ENCODE assay signal across 9 cellular contexts in the genomic region with DNA sequence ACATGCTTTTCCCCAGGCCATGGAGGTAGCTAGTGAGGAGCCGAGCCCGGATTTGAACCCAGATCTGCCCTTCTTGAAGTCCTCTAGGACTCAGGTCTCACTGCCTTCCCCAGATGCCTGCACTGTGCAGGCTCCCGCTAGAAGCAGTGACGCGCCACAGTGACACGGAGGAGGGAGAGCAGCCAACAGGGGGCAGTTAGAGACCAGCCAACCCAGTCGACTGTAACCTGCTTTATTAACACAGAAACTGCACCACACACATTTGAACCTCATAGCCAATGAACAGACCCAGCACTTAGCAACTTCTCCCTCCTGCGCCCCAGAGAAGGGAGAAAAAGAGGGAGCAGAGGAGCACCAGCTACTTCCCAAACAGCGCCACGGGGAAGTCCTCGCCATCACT. TPM values are rescaled to one million over a fixed set of nuclear protein-coding genes. Genes with fewer than 3 reads are reported as not detected.
A peak's percentile ranks its signal among the peaks of the same experiment; 100 is the strongest.
DNase-seq lines count a peak whose midpoint lies in the region; ATAC-seq and TF ChIP-seq lines count a peak whose summit lies in the region.
"Had no signal": no experiment of that assay in that cellular context is flagged by ENCODE, and none has a peak within 500 bp of the region (broad histone marks: within the 10 kb centered on the region; RNA-seq: fewer than 3 reads in every experiment).

No MANE protein-coding gene starts in this region.

- H3K4me3 ChIP-seq in OCI-LY1 (ENCODE audit: low read depth, low read length, poor library complexity, severe bottlenecking), result no peak overlapping the region
- H3K4me3 ChIP-seq in breast epithelium, result no peak overlapping the region

- intact Hi-C loops in activated CD4-positive, alpha-beta T cell treated with anti-CD3 and anti-CD28 coated beads, Interleukin-2, amount 10 ng/mL, durations not matched to agents 24 days and 14 days (cut with micrococcal nuclease), result no loop called here
- intact Hi-C loops in breast epithelium (cut with DNase I; ENCODE audit: low total_unique reads), result no loop called here
- intact Hi-C loops in posterior cingulate gyrus (cut with DNase I), result loop anchor here (1.0 kb wide), 1 partner anchor 10 kb away; no protein-coding TSS in a partner anchor

- peak; percentile 86 for TF ChIP-seq CTCF in OCI-LY1 (IDR thresholded peaks at IDR 0.05; ENCODE audit: low read length)
- TF ChIP-seq CTCF in breast epithelium (IDR thresholded peaks at IDR 0.05), result no peak

- H3K9ac ChIP-seq in OCI-LY1 (ENCODE audit: low read length), result no peak overlapping the region

- ATAC-seq in HG02759 (IDR thresholded peaks at IDR 0.05; ENCODE audit: unreplicated experiment), result no peak

- no peak overlapping the region for H2AFZ ChIP-seq in OCI-LY1 (ENCODE audit: low read length)

- H3K27me3 ChIP-seq in OCI-LY1 (ENCODE audit: insufficient read depth, low read length) (no peaks in the 10 kb centered on the region), breast epithelium (no peaks in the 10 kb centered on the region)

- no peak overlapping the region for H3K4me3 Mint-ChIP-seq in activated CD4-positive, alpha-beta T cell treated with anti-CD3 and anti-CD28 coated beads, Interleukin-2, amount 10 ng/mL, durations not matched to agents 24 days and 14 days
- H3K4me3 Mint-ChIP-seq: B cell had no signal

- no peaks in the 10 kb centered on the region for H3K9me2 ChIP-seq in OCI-LY1 (ENCODE audit: low read depth, low read length)

- H3K36me3 ChIP-seq in OCI-LY1 (ENCODE audit: insufficient read depth, low read length), result no peaks in the 10 kb centered on the region
- no peaks in the 10 kb centered on the region for H3K36me3 ChIP-seq in breast epithelium

- H3F3A ChIP-seq in OCI-LY1 (ENCODE audit: insufficient read depth, low read length), result no peaks in the 10 kb centered on the region

- no peak overlapping the region for H3K27ac Mint-ChIP-seq in activated CD4-positive, alpha-beta T cell treated with anti-CD3 and anti-CD28 coated beads, Interleukin-2, amount 10 ng/mL, durations not matched to agents 24 days and 14 days
- H3K27ac Mint-ChIP-seq: B cell had no signal

- H3K9me3 ChIP-seq in OCI-LY1 (ENCODE audit: low read length) (no peaks in the 10 kb centered on the region), breast epithelium (no peaks in the 10 kb centered on the region)

- no peaks in the 10 kb centered on the region for H3K9me3 Mint-ChIP-seq in activated CD4-positive, alpha-beta T cell treated with anti-CD3 and anti-CD28 coated beads, Interleukin-2, amount 10 ng/mL, durations not matched to agents 24 days and 14 days

- peaks cover 54% of the 10 kb centered on the region for H3K27me3 Mint-ChIP-seq in activated CD4-positive, alpha-beta T cell treated with anti-CD3 and anti-CD28 coated beads, Interleukin-2, amount 10 ng/mL, durations not matched to agents 24 days and 14 days
- H3K27me3 Mint-ChIP-seq: B cell had no signal

- peaks cover 17% of the 10 kb centered on the region for H3K4me1 Mint-ChIP-seq in activated CD4-positive, alpha-beta T cell treated with anti-CD3 and anti-CD28 coated beads, Interleukin-2, amount 10 ng/mL, durations not matched to agents 24 days and 14 days

- TF ChIP-seq POLR2A in breast epithelium (IDR thresholded peaks at IDR 0.05), result no peak

- H3K79me2 ChIP-seq in OCI-LY1 (ENCODE audit: insufficient read depth, low read length), result no peaks in the 10 kb centered on the region

- peak; percentile 65 for DNase-seq in activated CD4-positive, alpha-beta T cell treated with anti-CD3 and anti-CD28 coated beads, Interleukin-2, amount 10 ng/mL, durations not matched to agents 24 days and 14 days
- DNase-seq in activated CD4-positive, alpha-beta T cell treated with anti-CD3 and anti-CD28 coated beads, Interleukin-2, amount 50 U/mL, for 1 hour, result no peak
- peak; percentile 46 for DNase-seq in dermis blood vessel endothelial cell
- peak; percentile 12 for DNase-seq in retina
- no peak for DNase-seq in breast epithelium (ENCODE audit: low spot score in 2 of 2)
- no peak for DNase-seq in posterior cingulate gyrus

- H3K4me2 ChIP-seq in OCI-LY1 (ENCODE audit: low read length), result no peak overlapping the region

- no peaks in the 10 kb centered on the region for H4K20me1 ChIP-seq in OCI-LY1 (ENCODE audit: insufficient read depth, low read length)

- H3K27ac ChIP-seq in OCI-LY1 (ENCODE audit: low read depth, low read length, poor library complexity, severe bottlenecking) (no peak overlapping the region), breast epithelium (no peak overlapping the region)

- no peaks in the 10 kb centered on the region for H3K36me3 Mint-ChIP-seq in activated CD4-positive, alpha-beta T cell treated with anti-CD3 and anti-CD28 coated beads, Interleukin-2, amount 10 ng/mL, durations not matched to agents 24 days and 14 days (ENCODE audit: low read depth)

- peaks cover 12% of the 10 kb centered on the region for H3K4me1 ChIP-seq in OCI-LY1 (ENCODE audit: insufficient read depth, low read length, severe bottlenecking)
- H3K4me1 ChIP-seq in breast epithelium, result no peaks in the 10 kb centered on the region

RNA-seq across cellular contexts. Expression of gene PILRA, which starts 27.4 kb away (rescaled TPM):
- 9.8 and 11.6 TPM in 2 replicates for total RNA-seq in activated CD4-positive, alpha-beta T cell treated with anti-CD3 and anti-CD28 coated beads, Interleukin-2, amount 10 ng/mL, durations not matched to agents 24 days and 14 days
- total RNA-seq in dermis blood vessel endothelial cell (0.68 TPM in 1 of 2 replicates, not detected in the other), breast epithelium (1 to 10 TPM; 4.3 to 9.9 (median 7.9) TPM)

RNA-seq across cellular contexts. Expression of gene ZCWPW1, which starts 27.8 kb away (rescaled TPM):
- 1.7 and 2.6 TPM in 2 replicates for total RNA-seq in activated CD4-positive, alpha-beta T cell treated with anti-CD3 and anti-CD28 coated beads, Interleukin-2, amount 10 ng/mL, durations not matched to agents 24 days and 14 days
- 0.51 and 0.98 TPM in 2 replicates for total RNA-seq in dermis blood vessel endothelial cell
- total RNA-seq in breast epithelium, result 10 to 100 TPM in 1 of 3 donors, 1 to 10 TPM in 2; 3.9 to 12.6 (median 8.6) TPM

RNA-seq across cellular contexts. Expression of gene MEPCE, which starts 29.0 kb away (rescaled TPM):
- total RNA-seq in activated CD4-positive, alpha-beta T cell treated with anti-CD3 and anti-CD28 coated beads, Interleukin-2, amount 10 ng/mL, durations not matched to agents 24 days and 14 days, result 55.8 and 57.2 TPM in 2 replicates
- 54.3 and 56.5 TPM in 2 replicates for total RNA-seq in dermis blood vessel endothelial cell
- 10 to 100 TPM; 26.5 to 41.4 (median 40.6) TPM for total RNA-seq in breast epithelium

RNA-seq across cellular contexts. Expression of gene PPP1R35, which starts 35.6 kb away (rescaled TPM):
- total RNA-seq in activated CD4-positive, alpha-beta T cell treated with anti-CD3 and anti-CD28 coated beads, Interleukin-2, amount 10 ng/mL, durations not matched to agents 24 days and 14 days, result 52.8 and 59.9 TPM in 2 replicates
- total RNA-seq in dermis blood vessel endothelial cell (19.3 and 28.1 TPM in 2 replicates), breast epithelium (10 to 100 TPM; 14.1 to 42.6 (median 32.6) TPM)

RNA-seq across cellular contexts. Expression of gene PILRB, which starts 42.7 kb away (rescaled TPM):
- 74.6 and 78.3 TPM in 2 replicates for total RNA-seq in activated CD4-positive, alpha-beta T cell treated with anti-CD3 and anti-CD28 coated beads, Interleukin-2, amount 10 ng/mL, durations not matched to agents 24 days and 14 days
- total RNA-seq in dermis blood vessel endothelial cell (11.6 and 17.0 TPM in 2 replicates), breast epithelium (10 to 100 TPM; 33.8 to 100.0 (median 75.4) TPM)

Comparison
In these comparisons a context has a peak if more than half of its experiments do, and no peak if none do; other contexts are left out.
1. DNase-seq: peak in activated CD4-positive, alpha-beta T cell treated with anti-CD3 and anti-CD28 coated beads, Interleukin-2, amount 10 ng/mL, durations not matched to agents 24 days and 14 days (single experiment), dermis blood vessel endothelial cell (single experiment) and retina (single experiment); none in activated CD4-positive, alpha-beta T cell treated with anti-CD3 and anti-CD28 coated beads, Interleukin-2, amount 50 U/mL, for 1 hour (single experiment), breast epithelium (0 of 2) and posterior cingulate gyrus (0 of 10).